ENCODE assay signal across 2 cellular contexts in the genomic region with DNA sequence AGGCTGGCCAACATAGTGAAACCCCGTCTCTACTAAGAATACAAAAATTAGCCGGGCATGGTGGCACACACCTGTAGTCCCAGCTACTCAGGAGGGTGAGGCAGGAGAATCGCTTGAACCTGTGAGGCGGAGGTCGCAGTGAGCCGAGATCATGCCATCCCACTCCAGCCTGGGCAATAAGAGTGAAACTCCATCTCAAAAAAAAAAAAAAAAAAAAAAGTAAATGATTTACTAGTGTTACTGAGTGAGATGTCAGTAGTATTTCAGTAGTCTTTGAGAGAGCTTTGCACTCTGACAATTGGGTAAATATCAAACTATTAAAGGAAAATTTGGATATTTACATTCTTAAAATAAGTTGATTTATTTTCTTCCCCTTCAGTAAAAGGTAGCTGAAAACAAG.
TF ChIP-seq lines count a peak whose summit lies in the region.

No MANE protein-coding gene starts in this region.

TF ChIP-seq in HepG2, 621 proteins besides CTCF, POLR2A, EP300 and RAD21:
- TF ChIP-seq, protein P1, sequence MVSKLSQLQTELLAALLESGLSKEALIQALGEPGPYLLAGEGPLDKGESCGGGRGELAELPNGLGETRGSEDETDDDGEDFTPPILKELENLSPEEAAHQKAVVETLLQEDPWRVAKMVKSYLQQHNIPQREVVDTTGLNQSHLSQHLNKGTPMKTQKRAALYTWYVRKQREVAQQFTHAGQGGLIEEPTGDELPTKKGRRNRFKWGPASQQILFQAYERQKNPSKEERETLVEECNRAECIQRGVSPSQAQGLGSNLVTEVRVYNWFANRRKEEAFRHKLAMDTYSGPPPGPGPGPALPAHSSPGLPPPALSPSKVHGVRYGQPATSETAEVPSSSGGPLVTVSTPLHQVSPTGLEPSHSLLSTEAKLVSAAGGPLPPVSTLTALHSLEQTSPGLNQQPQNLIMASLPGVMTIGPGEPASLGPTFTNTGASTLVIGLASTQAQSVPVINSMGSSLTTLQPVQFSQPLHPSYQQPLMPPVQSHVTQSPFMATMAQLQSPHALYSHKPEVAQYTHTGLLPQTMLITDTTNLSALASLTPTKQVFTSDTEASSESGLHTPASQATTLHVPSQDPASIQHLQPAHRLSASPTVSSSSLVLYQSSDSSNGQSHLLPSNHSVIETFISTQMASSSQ (IDR thresholded peaks at IDR 0.05; ENCODE audit: low read depth) = peak; percentile 80
- TF ChIP-seq, protein P1 (CRISPR knock-in tag; IDR thresholded peaks at IDR 0.05; ENCODE audit: borderline replicate concordance) = peak; percentile 63; the same call in 1 of the 2 replicates
- TF ChIP-seq, protein P2, sequence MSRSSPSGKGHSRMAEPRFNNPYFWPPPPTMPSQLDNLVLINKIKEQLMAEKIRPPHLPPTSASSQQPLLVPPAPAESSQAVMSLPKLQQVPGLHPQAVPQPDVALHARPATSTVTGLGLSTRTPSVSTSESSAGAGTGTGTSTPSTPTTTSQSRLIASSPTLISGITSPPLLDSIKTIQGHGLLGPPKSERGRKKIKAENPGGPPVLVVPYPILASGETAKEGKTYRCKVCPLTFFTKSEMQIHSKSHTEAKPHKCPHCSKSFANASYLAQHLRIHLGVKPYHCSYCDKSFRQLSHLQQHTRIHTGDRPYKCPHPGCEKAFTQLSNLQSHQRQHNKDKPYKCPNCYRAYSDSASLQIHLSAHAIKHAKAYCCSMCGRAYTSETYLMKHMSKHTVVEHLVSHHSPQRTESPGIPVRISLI (CRISPR knock-in tag; IDR thresholded peaks at IDR 0.05; ENCODE audit: borderline replicate concordance) = peak; percentile 81; the same call in 1 of the 2 replicates

TF ChIP-seq in liver, 16 proteins besides CTCF, POLR2A, EP300 and RAD21:
- TF ChIP-seq SP1 (IDR thresholded peaks at IDR 0.05) = peak; percentile 49
- peak; percentile 25 to 42 for TF ChIP-seq HNF4A (conservative IDR thresholded peaks at IDR 0.05)
